16 cellular contexts compared by ENCODE assay signal in genomic region chr15:67072442-67072841, GRCh38. TPM values are rescaled to one million over a fixed set of nuclear protein-coding genes. Genes with fewer than 3 reads are reported as not detected.
A peak's percentile ranks its signal among the peaks of the same experiment; 100 is the strongest.
DNase-seq lines count a peak whose midpoint lies in the region; ATAC-seq, FAIRE-seq and TF ChIP-seq lines count a peak whose summit lies in the region.
"Had no signal": no experiment of that assay in that cellular context is flagged by ENCODE, and none has a peak within 500 bp of the region (broad histone marks: within the 10 kb centered on the region; RNA-seq: fewer than 3 reads in every experiment).

No MANE protein-coding gene starts in this region.

- peaks cover 90% of the 10 kb centered on the region for H3K4me1 Mint-ChIP-seq in stimulated activated naive CD8-positive, alpha-beta T cell treated with anti-CD3 and anti-CD28 coated beads, Interleukin-15, Interleukin-2, amounts not matched to agents 100 ng/mL and 50 ng/mL, for 24 hours (ENCODE audit: low read depth)

- H3K4me3 Mint-ChIP-seq in stimulated activated naive CD8-positive, alpha-beta T cell treated with anti-CD3 and anti-CD28 coated beads, Interleukin-15, Interleukin-2, amounts not matched to agents 100 ng/mL and 50 ng/mL, for 24 hours, result no peak overlapping the region
- H3K4me3 Mint-ChIP-seq: GM23338 had no signal

- H3K4me2 ChIP-seq in SU-DHL-6 (ENCODE audit: low read depth, low read length, poor library complexity, severe bottlenecking), result no peak overlapping the region
- H3K4me2 ChIP-seq in hepatocyte, result peak overlapping the region; percentile 2
- H3K4me2 ChIP-seq: GM23338 had no signal

- no peak for TF ChIP-seq CTCF in SU-DHL-6 (IDR thresholded peaks at IDR 0.05; ENCODE audit: insufficient read depth, low read length, poor library complexity, severe bottlenecking)
- no peak for TF ChIP-seq CTCF in hepatocyte (IDR thresholded peaks at IDR 0.05; ENCODE audit: poor library complexity)

- H3K27ac ChIP-seq in SU-DHL-6 (ENCODE audit: low read depth, low read length) (peak overlapping the region; percentile 54), hepatocyte (peak overlapping the region; percentile 58)
- H3K27ac ChIP-seq: thyroid gland had no signal

- H3K9me3 ChIP-seq in SU-DHL-6 (ENCODE audit: insufficient read depth, low read length) (no peaks in the 10 kb centered on the region), hepatocyte (ENCODE audit: low read depth) (no peaks in the 10 kb centered on the region)
- H3K9me3 ChIP-seq: thyroid gland had no signal

- H3K9ac ChIP-seq in SU-DHL-6 (ENCODE audit: low read length), result no peak overlapping the region

- H4K20me1 ChIP-seq in SU-DHL-6 (ENCODE audit: low read depth, low read length) (no peaks in the 10 kb centered on the region; the same call in 1 of the 2 replicates), hepatocyte (ENCODE audit: insufficient read depth, poor library complexity, severe bottlenecking) (peaks cover 82% of the 10 kb centered on the region)

- WGBS in hepatocyte (ENCODE audit: low lambda C conversion rate, missing lambda C conversion rate), result 85% methylated on average over 1 of the region's 1 CpG

- H3K36me3 Mint-ChIP-seq in stimulated activated naive CD8-positive, alpha-beta T cell treated with anti-CD3 and anti-CD28 coated beads, Interleukin-15, Interleukin-2, amounts not matched to agents 100 ng/mL and 50 ng/mL, for 24 hours (ENCODE audit: low read depth), result peaks cover 33% of the 10 kb centered on the region

- no peaks in the 10 kb centered on the region for H3K27me3 ChIP-seq in SU-DHL-6 (ENCODE audit: low read length)
- no peaks in the 10 kb centered on the region for H3K27me3 ChIP-seq in hepatocyte
- H3K27me3 ChIP-seq: thyroid gland had no signal

- H3K4me1 ChIP-seq in hepatocyte (ENCODE audit: insufficient read depth), result peaks cover 58% of the 10 kb centered on the region

- DNase-seq in stimulated activated naive CD8-positive, alpha-beta T cell treated with anti-CD3 and anti-CD28 coated beads, Interleukin-15, Interleukin-2, amounts not matched to agents 100 U/mL and 50 U/mL, for 24 hours, result no peak
- DNase-seq in hepatocyte (ENCODE audit: low spot score) (no peak), UCSD-AML1 (lab: John Stamatoyannopoulos, UW; ENCODE audit: unreplicated experiment) (no peak), frontal cortex (ENCODE audit: low spot score in 2 of 2) (no peak), middle frontal gyrus (ENCODE audit: extremely low spot score, low spot score) (no peak), RKO (ENCODE audit: low spot score) (no peak)
- DNase-seq: activated CD4-positive, alpha-beta T cell treated with anti-CD3 and anti-CD28 coated beads, Interleukin-2, amount 50 U/mL, for 48 hours; midbrain; NCI-H1436; NCI-H345; OCI-M1; posterior cingulate gyrus; thyroid gland had no signal

- FAIRE-seq in frontal cortex (lab: Jason Lieb, UNC), result no peak

- peaks cover 38% of the 10 kb centered on the region for H3F3A ChIP-seq in SU-DHL-6 (ENCODE audit: insufficient read depth)

- peak overlapping the region; percentile 15 for H3K27ac Mint-ChIP-seq in stimulated activated naive CD8-positive, alpha-beta T cell treated with anti-CD3 and anti-CD28 coated beads, Interleukin-15, Interleukin-2, amounts not matched to agents 100 ng/mL and 50 ng/mL, for 24 hours
- H3K27ac Mint-ChIP-seq: GM23338 had no signal

- H2AFZ ChIP-seq in SU-DHL-6 (ENCODE audit: low read depth, low read length, severe bottlenecking), result no peak overlapping the region
- H2AFZ ChIP-seq in hepatocyte, result no peak overlapping the region
- H2AFZ ChIP-seq: GM23338 had no signal

- no peak overlapping the region for H3K4me3 ChIP-seq in SU-DHL-6 (ENCODE audit: insufficient read depth, low read length, poor library complexity, severe bottlenecking)
- no peak overlapping the region for H3K4me3 ChIP-seq in hepatocyte
- H3K4me3 ChIP-seq: GM23338, thyroid gland had no signal

- H3K36me3 ChIP-seq in SU-DHL-6 (ENCODE audit: low read length) (no peaks in the 10 kb centered on the region), hepatocyte (replicated peaks; ENCODE audit: insufficient read depth, low read depth) (no peaks in the 10 kb centered on the region)
- H3K36me3 ChIP-seq: thyroid gland had no signal

- no peaks in the 10 kb centered on the region for H3K9me3 Mint-ChIP-seq in stimulated activated naive CD8-positive, alpha-beta T cell treated with anti-CD3 and anti-CD28 coated beads, Interleukin-15, Interleukin-2, amounts not matched to agents 100 ng/mL and 50 ng/mL, for 24 hours
- H3K9me3 Mint-ChIP-seq: GM23338 had no signal

- H3K27me3 Mint-ChIP-seq in stimulated activated naive CD8-positive, alpha-beta T cell treated with anti-CD3 and anti-CD28 coated beads, Interleukin-15, Interleukin-2, amounts not matched to agents 100 ng/mL and 50 ng/mL, for 24 hours, result no peaks in the 10 kb centered on the region

- H3K9me2 ChIP-seq in SU-DHL-6 (replicated peaks; ENCODE audit: insufficient read depth, low read length) (no peaks in the 10 kb centered on the region), hepatocyte (replicated peaks; ENCODE audit: insufficient read depth) (no peaks in the 10 kb centered on the region)

- H3K79me2 ChIP-seq in SU-DHL-6 (ENCODE audit: insufficient read depth, low read length), result peaks cover 59% of the 10 kb centered on the region
- H3K79me2 ChIP-seq in hepatocyte, result peaks cover 95% of the 10 kb centered on the region

- ATAC-seq in stimulated activated naive CD8-positive, alpha-beta T cell treated with anti-CD3 and anti-CD28 coated beads, Interleukin-15, Interleukin-2, amounts not matched to agents 100 U/mL and 50 U/mL, for 24 hours, result no peak
- ATAC-seq: GM23338 had no signal

RNA-seq across cellular contexts. Expression of gene SMAD3, which starts 7.0 kb away (rescaled TPM):
- total RNA-seq in hepatocyte (24.6 and 32.2 TPM in 2 replicates), frontal cortex (2.0 TPM)
- polyA plus RNA-seq in hepatocyte, result 24.7 and 26.5 TPM in 2 replicates
